20 cellular contexts compared by ENCODE assay signal in genomic region chr1:166132496-166132895, GRCh38. TPM values are rescaled to one million over a fixed set of nuclear protein-coding genes. Genes with fewer than 3 reads are reported as not detected.
"Had no signal": no experiment of that assay in that cellular context is flagged by ENCODE, and none has a peak within 500 bp of the region (broad histone marks: within the 10 kb centered on the region; RNA-seq: fewer than 3 reads in every experiment).

No MANE protein-coding gene starts in this region.

- H3K4me3 ChIP-seq: neural progenitor cell, ovary, psoas muscle, right lobe of liver, sigmoid colon, stomach, thoracic aorta, thyroid gland, tibial nerve, upper lobe of left lung, vagina had no signal

- DNase-seq: natural killer cell; occipital lobe; ovary; posterior cingulate gyrus; psoas muscle; right cardiac atrium; right lobe of liver; sigmoid colon; stimulated activated CD4-positive, alpha-beta T cell treated with anti-CD3 and anti-CD28 coated beads, Interleukin-2, amount 100 ng/mL, for 24 hours; stimulated activated CD4-positive, alpha-beta T cell treated with anti-CD3 and anti-CD28 coated beads, Interleukin-4, amount 100 ng/mL, for 24 hours; stimulated activated naive B cell treated with anti-CD40 and anti-IgM and Interleukin-4, amounts not matched to agents 10 μg/mL and 1 μg/mL and 100 μg/mL, for 72 hours; stimulated activated naive CD4-positive, alpha-beta T cell treated with Interleukin-2 at 50 U/mL for 16 hours; stomach; thyroid gland; upper lobe of left lung had no signal

- H2AFZ ChIP-seq: neural progenitor cell, parathyroid adenoma had no signal

- H3K79me2 ChIP-seq: parathyroid adenoma had no signal

- H3K9ac ChIP-seq: neural progenitor cell, parathyroid adenoma had no signal

- H3K36me3 ChIP-seq: neural progenitor cell, ovary, right lobe of liver, sigmoid colon, thoracic aorta, thyroid gland, upper lobe of left lung, vagina had no signal

- H3K27ac ChIP-seq: neural progenitor cell, ovary, parathyroid adenoma, psoas muscle, right lobe of liver, sigmoid colon, stomach, thoracic aorta, thyroid gland, tibial nerve, upper lobe of left lung, vagina had no signal

- H3K9me3 ChIP-seq: ovary, psoas muscle, right lobe of liver, thoracic aorta, thyroid gland, vagina had no signal

- H3K27me3 ChIP-seq: neural progenitor cell, ovary, right lobe of liver, sigmoid colon, stomach, thyroid gland, tibial nerve, upper lobe of left lung, vagina had no signal

- H3K4me1 ChIP-seq: neural progenitor cell, parathyroid adenoma, psoas muscle, right lobe of liver, stomach, thyroid gland, tibial nerve, upper lobe of left lung, vagina had no signal

- H3K4me2 ChIP-seq: neural progenitor cell had no signal

RNA-seq across cellular contexts. Expression of gene FAM78B, which starts 34.3 kb away (rescaled TPM):
- total RNA-seq: natural killer cell had no signal
